ENCODE assay signal across 16 cellular contexts in genomic region chr15:25717116-25717755, GRCh38.
DNase-seq lines count a peak whose midpoint lies in the region; ATAC-seq, FAIRE-seq and TF ChIP-seq lines count a peak whose summit lies in the region.
"Had no signal": no experiment of that assay in that cellular context is flagged by ENCODE, and none has a peak within 500 bp of the region (broad histone marks: within the 10 kb centered on the region; RNA-seq: fewer than 3 reads in every experiment).

No MANE protein-coding gene starts in this region.

- no peak overlapping the region for H2AFZ ChIP-seq in GM12878 (ENCODE audit: control insufficient read depth, low read depth, low read length)

- ATAC-seq in HG02759 (IDR thresholded peaks at IDR 0.05; ENCODE audit: unreplicated experiment) (peak; percentile 83), GM12878 (peak; percentile 88)
- ATAC-seq: activated CD4-positive, alpha-beta T cell treated with anti-CD3 and anti-CD28 coated beads for 36 hours; Right ventricle myocardium inferior had no signal

- no peak for TF ChIP-seq EP300 in GM12878 (IDR thresholded peaks at IDR 0.05; ENCODE audit: borderline replicate concordance in 1 of 2, control insufficient read depth in 1 of 2, low read depth in 2 of 2, low read length in 2 of 2)

- RAD21 ChIA-PET in GM12878 (lab: Charles Lee; ENCODE audit: unreplicated experiment): no interaction called here

- H3K9ac ChIP-seq in GM12878 (ENCODE audit: control insufficient read depth, insufficient read depth, low read length): no peak overlapping the region

- H3K27me3 ChIP-seq in GM12878 (replicated peaks in 1 of 2; ENCODE audit: control insufficient read depth in 2 of 2, insufficient read depth in 2 of 2, low read length in 1 of 2): no peaks in the 10 kb centered on the region
- H3K27me3 ChIP-seq: vagina had no signal

- H3K79me2 ChIP-seq in GM12878 (ENCODE audit: control insufficient read depth, insufficient read depth, low read length): no peaks in the 10 kb centered on the region

- no peak overlapping the region for H3K27ac ChIP-seq in GM12878 (ENCODE audit: control insufficient read depth, insufficient read depth)
- H3K27ac ChIP-seq: vagina had no signal

- H3K9me3 ChIP-seq in GM12878 (replicated peaks; ENCODE audit: control insufficient read depth, insufficient read depth, low read length): no peaks in the 10 kb centered on the region; the same call in 2 of the 3 replicates
- H3K9me3 ChIP-seq: vagina had no signal

- no peaks in the 10 kb centered on the region for H3K36me3 ChIP-seq in GM12878 (ENCODE audit: control insufficient read depth in 2 of 2, insufficient read depth in 2 of 2, low read length in 1 of 2)
- H3K36me3 ChIP-seq: vagina had no signal

- intact Hi-C loops in GM12878 (cut with micrococcal nuclease; ENCODE audit: unreplicated experiment): no loop called here

- in situ Hi-C loops in GM12878 (cut with MboI): loop anchor here (10.0 kb wide), 2 partner anchors 212 to 228 kb away; no protein-coding TSS in a partner anchor

- CTCF ChIA-PET in GM12878 (lab: Yijun Ruan, JAX): no interaction called here

- no peak for TF ChIP-seq CTCF in GM12865 (IDR thresholded peaks at IDR 0.05; ENCODE audit: insufficient read depth, low read depth, low read length, missing control alignments)
- TF ChIP-seq CTCF in GM12878 (IDR thresholded peaks at IDR 0.05 in 2 of 3, conservative IDR thresholded peaks at IDR 0.05 in 1 of 3; ENCODE audit: control insufficient read depth in 2 of 3, extremely low read depth in 1 of 3, insufficient read depth in 1 of 3, low read depth in 3 of 3, low read length in 3 of 3): no peak

- TF ChIP-seq RAD21 in GM12878 (IDR thresholded peaks at IDR 0.05; ENCODE audit: insufficient read depth, low read depth, low read length): no peak

- H3K4me3 ChIP-seq in GM12865 (ENCODE audit: low read depth, low read length): no peak overlapping the region
- no peak overlapping the region for H3K4me3 ChIP-seq in GM12878
- no peak overlapping the region for H3K4me3 ChIP-seq in skeletal muscle cell (ENCODE audit: low read depth, low read length)
- H3K4me3 ChIP-seq: vagina had no signal

- SMC1A ChIA-PET in GM12878 (lab: Charles Lee; ENCODE audit: uncharacterized antibody, unreplicated experiment): no interaction called here

- 8% methylated on average over 8 of the region's 8 CpGs for WGBS in GM12878 (ENCODE audit: insufficient coverage, insufficient replicate concordance, low lambda C conversion rate, missing lambda C conversion rate)

- no peak for TF ChIP-seq POLR2A in GM12878 (IDR thresholded peaks at IDR 0.05; ENCODE audit: low read depth, low read length)

- no peaks in the 10 kb centered on the region for H3K4me1 ChIP-seq in GM12878 (ENCODE audit: control insufficient read depth, insufficient read depth, low read length)
- H3K4me1 ChIP-seq: vagina had no signal

- no peak for FAIRE-seq in GM12878 (lab: Jason Lieb, UNC)

- H3K4me2 ChIP-seq in GM12878 (ENCODE audit: control insufficient read depth, insufficient read depth): no peak overlapping the region

- POLR2A ChIA-PET in GM12878 (lab: Charles Lee): no interaction called here

- no peaks in the 10 kb centered on the region for H4K20me1 ChIP-seq in GM12878 (ENCODE audit: control insufficient read depth, insufficient read depth)

- no TSS peak for BruUV-seq in GM12878 (replicated peaks; lab: Mats Ljungman, UMichigan)

- peak; percentile 24 for DNase-seq in GM12865 (ENCODE audit: low read depth)
- DNase-seq in GM12878 (ENCODE audit: low read depth, low spot score): peak; percentile 21
- DNase-seq in skeletal muscle cell (ENCODE audit: low read depth): peak; percentile 38
- no peak for DNase-seq in NCI-H526 (lab: John Stamatoyannopoulos, UW)
- DNase-seq in Ammon's horn (ENCODE audit: low spot score): no peak
- no peak for DNase-seq in NOMO-1 treated with DMSO at 0.1 percent for 48 hours (lab: John Stamatoyannopoulos, UW; ENCODE audit: unreplicated experiment)
- no peak for DNase-seq in NCI-H510A (lab: John Stamatoyannopoulos, UW)
- DNase-seq: activated CD4-positive, alpha-beta T cell treated with anti-CD3 and anti-CD28 coated beads for 36 hours; CD4-positive, alpha-beta T cell; effector CD4-positive, alpha-beta T cell; left cardiac atrium; NCI-H2081; stimulated activated CD4-positive, alpha-beta T cell treated with anti-CD3 and anti-CD28 coated beads, Interleukin-2, amount 100 ng/mL, for 24 hours had no signal

TF ChIP-seq in GM12878, 131 proteins besides CTCF, POLR2A, EP300 and RAD21:
- TF ChIP-seq CHD2 (IDR thresholded peaks at IDR 0.05; ENCODE audit: borderline replicate concordance, low read depth, low read length): no peak
- no peak for TF ChIP-seq NRF1 (conservative IDR thresholded peaks at IDR 0.05; ENCODE audit: low read depth, low read length)
- no peak for TF ChIP-seq IKZF2 (IDR thresholded peaks at IDR 0.05)
- TF ChIP-seq NR2C1 (IDR thresholded peaks at IDR 0.05): no peak
- no peak for TF ChIP-seq EED (IDR thresholded peaks at IDR 0.05; ENCODE audit: low read depth)
- no peak for TF ChIP-seq CEBPB (IDR thresholded peaks at IDR 0.05; ENCODE audit: borderline replicate concordance in 1 of 2, low read depth in 2 of 2, low read length in 2 of 2)
- TF ChIP-seq CBX5 (IDR thresholded peaks at IDR 0.05; ENCODE audit: low read depth): no peak
- TF ChIP-seq ETV6 (conservative IDR thresholded peaks at IDR 0.05 in 1 of 2, IDR thresholded peaks at IDR 0.05 in 1 of 2; ENCODE audit: borderline replicate concordance in 1 of 2, low read depth in 1 of 2): no peak
- TF ChIP-seq MTA3 (IDR thresholded peaks at IDR 0.05; ENCODE audit: borderline replicate concordance, low read length): no peak
- no peak for TF ChIP-seq KLF5 (IDR thresholded peaks at IDR 0.05; ENCODE audit: partially characterized antibody)
- TF ChIP-seq BCL3 (IDR thresholded peaks at IDR 0.05; ENCODE audit: borderline replicate concordance, insufficient read depth, low read depth, low read length, poor library complexity, severe bottlenecking): no peak
- no peak for TF ChIP-seq HCFC1 (IDR thresholded peaks at IDR 0.05; ENCODE audit: low read length)
- TF ChIP-seq CBFB (IDR thresholded peaks at IDR 0.05; ENCODE audit: low read depth): no peak
TF ChIP-seq in GM12878: peak in this region for 0.

Comparison
In these comparisons a context has a peak if more than half of its experiments do, and no peak if none do; other contexts are left out.
1. DNase-seq: peak in GM12865 (single experiment), GM12878 (single experiment) and skeletal muscle cell (single experiment); none in NCI-H526 (0 of 2), Ammon's horn (single experiment), NOMO-1 treated with DMSO at 0.1 percent for 48 hours (single experiment) and NCI-H510A (single experiment).